In genomic region chr1:156923565-156924477, GRCh38 we compare ENCODE assay signal across 1 cellular context.
TF ChIP-seq lines count a peak whose summit lies in the region.

No MANE protein-coding gene starts in this region.

TF ChIP-seq in HEK293, 187 proteins besides CTCF, POLR2A, EP300 and RAD21 (continued from another document):
- TF ChIP-seq, protein P1, sequence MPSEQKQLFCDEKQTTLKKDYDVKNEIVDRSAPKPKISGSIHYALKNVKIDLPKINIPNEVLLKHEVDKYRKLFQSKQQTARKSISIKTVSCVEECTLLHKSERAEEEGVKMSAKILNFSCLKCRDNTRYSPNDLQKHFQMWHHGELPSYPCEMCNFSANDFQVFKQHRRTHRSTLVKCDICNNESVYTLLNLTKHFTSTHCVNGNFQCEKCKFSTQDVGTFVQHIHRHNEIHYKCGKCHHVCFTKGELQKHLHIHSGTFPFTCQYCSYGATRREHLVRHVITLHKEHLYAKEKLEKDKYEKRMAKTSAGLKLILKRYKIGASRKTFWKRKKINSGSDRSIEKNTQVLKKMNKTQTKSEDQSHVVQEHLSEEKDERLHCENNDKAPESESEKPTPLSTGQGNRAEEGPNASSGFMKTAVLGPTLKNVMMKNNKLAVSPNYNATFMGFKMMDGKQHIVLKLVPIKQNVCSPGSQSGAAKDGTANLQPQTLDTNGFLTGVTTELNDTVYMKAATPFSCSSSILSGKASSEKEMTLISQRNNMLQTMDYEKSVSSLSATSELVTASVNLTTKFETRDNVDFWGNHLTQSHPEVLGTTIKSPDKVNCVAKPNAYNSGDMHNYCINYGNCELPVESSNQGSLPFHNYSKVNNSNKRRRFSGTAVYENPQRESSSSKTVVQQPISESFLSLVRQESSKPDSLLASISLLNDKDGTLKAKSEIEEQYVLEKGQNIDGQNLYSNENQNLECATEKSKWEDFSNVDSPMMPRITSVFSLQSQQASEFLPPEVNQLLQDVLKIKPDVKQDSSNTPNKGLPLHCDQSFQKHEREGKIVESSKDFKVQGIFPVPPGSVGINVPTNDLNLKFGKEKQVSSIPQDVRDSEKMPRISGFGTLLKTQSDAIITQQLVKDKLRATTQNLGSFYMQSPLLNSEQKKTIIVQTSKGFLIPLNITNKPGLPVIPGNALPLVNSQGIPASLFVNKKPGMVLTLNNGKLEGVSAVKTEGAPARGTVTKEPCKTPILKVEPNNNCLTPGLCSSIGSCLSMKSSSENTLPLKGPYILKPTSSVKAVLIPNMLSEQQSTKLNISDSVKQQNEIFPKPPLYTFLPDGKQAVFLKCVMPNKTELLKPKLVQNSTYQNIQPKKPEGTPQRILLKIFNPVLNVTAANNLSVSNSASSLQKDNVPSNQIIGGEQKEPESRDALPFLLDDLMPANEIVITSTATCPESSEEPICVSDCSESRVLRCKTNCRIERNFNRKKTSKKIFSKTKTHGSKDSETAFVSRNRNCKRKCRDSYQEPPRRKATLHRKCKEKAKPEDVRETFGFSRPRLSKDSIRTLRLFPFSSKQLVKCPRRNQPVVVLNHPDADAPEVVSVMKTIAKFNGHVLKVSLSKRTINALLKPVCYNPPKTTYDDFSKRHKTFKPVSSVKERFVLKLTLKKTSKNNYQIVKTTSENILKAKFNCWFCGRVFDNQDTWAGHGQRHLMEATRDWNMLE (tag by site-specific recombination; conservative IDR thresholded peaks at IDR 0.05; ENCODE audit: low read depth): no peak
